In the genomic region with DNA sequence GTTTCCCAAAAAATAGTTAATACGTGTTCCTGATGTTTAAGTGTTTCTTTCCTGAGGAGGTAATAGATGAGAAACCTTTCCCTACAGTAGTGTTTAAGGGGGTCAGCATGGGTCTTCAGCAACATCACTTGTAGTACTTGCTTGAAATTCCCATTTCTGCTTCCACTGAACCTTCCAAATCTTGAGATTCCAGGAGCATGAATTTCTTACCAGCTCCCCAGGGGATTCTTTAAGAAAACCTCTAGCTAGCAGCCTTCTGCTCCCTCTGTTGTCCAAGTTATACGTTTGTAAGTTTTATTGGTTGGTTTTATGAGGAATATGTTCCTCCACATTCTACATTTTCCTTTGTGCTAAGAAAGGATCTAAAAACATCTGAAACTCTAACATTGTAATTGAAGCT, we compare ENCODE assay signal across 31 cellular contexts. TPM values are rescaled to one million over a fixed set of nuclear protein-coding genes. Genes with fewer than 3 reads are reported as not detected.
"Had no signal": no experiment of that assay in that cellular context is flagged by ENCODE, and none has a peak within 500 bp of the region (broad histone marks: within the 10 kb centered on the region; RNA-seq: fewer than 3 reads in every experiment).

No MANE protein-coding gene starts in this region.

- DNase-seq: activated CD4-positive, alpha-beta T cell treated with anti-CD3 and anti-CD28 coated beads, Interleukin-2, amount 10 ng/mL, durations not matched to agents 24 days and 14 days; activated CD4-positive, alpha-beta T cell treated with anti-CD3 and anti-CD28 coated beads, Interleukin-2, amount 50 U/mL, for 4 hours; activated CD8-positive, alpha-beta T cell treated with anti-CD3 and anti-CD28 coated beads for 36 hours; activated effector memory CD4-positive, alpha-beta T cell treated with anti-CD3 and anti-CD28 coated beads, Interleukin-2, amount 50 U/mL, for 16 hours; activated naive CD4-positive, alpha-beta T cell; activated naive CD8-positive, alpha-beta T cell treated with anti-CD3 and anti-CD28 coated beads, Interleukin-2, amount 10 ng/mL, durations not matched to agents 7 days and 5 days; activated T-cell treated with anti-CD3 and anti-CD28 coated beads, Interleukin-2, amount 50 U/mL, for 1 hour; activated T-cell treated with anti-CD3 and anti-CD28 coated beads, Interleukin-2, amount 50 U/mL, for 72 hours; body of pancreas; caudate nucleus; Karpas-422; KBM-7; MG63; NCI-H1048; NCI-H1105 treated with DMSO at 0.1 percent for 48 hours; NCI-H1436; NCI-H1694; NCI-H2029; NCI-H345; NCI-H524 treated with DMSO at 0.1 percent for 48 hours; NK-92 treated with Interleukin-12 subunit alpha and Interleukin-12 subunit beta, amount 100 ng/mL, for 24 hours; PC-9; Right ventricle myocardium superior; SW 1271; T-helper 1 cell; T-helper 2 cell; T-helper 9 cell had no signal

- H2AFZ ChIP-seq: PC-9 had no signal

- H3K27ac ChIP-seq: body of pancreas, breast epithelium, PC-9 had no signal

- H3K36me3 ChIP-seq: breast epithelium, MG63 had no signal

- H3K27me3 ChIP-seq: body of pancreas, breast epithelium, MG63 had no signal

- H3K4me2 ChIP-seq: PC-9 had no signal

- H3K4me3 ChIP-seq: body of pancreas, breast epithelium, MG63, PC-9 had no signal

- H3K9me3 ChIP-seq: body of pancreas, breast epithelium, MG63 had no signal

- H3K4me1 ChIP-seq: breast epithelium had no signal

RNA-seq across cellular contexts. Expression of a gene that starts 38.2 kb away (rescaled TPM):
- total RNA-seq: activated CD4-positive, alpha-beta T cell treated with anti-CD3 and anti-CD28 coated beads, Interleukin-2, amount 10 ng/mL, durations not matched to agents 24 days and 14 days; activated CD8-positive, alpha-beta memory T cell treated with anti-CD3 and anti-CD28 coated beads for 36 hours; activated CD8-positive, alpha-beta T cell treated with anti-CD3 and anti-CD28 coated beads for 36 hours; activated naive CD8-positive, alpha-beta T cell treated with anti-CD3 and anti-CD28 coated beads, Interleukin-2, amount 10 ng/mL, durations not matched to agents 7 days and 5 days; activated T-cell treated with anti-CD3 and anti-CD28 coated beads, Interleukin-2, amount 50 U/mL, for 72 hours; activated T-helper 17 cell treated with anti-CD3 and anti-CD28 coated beads, Interleukin-2, amount 50 U/mL, for 72 hours; astrocyte had no signal
